In genomic region chr14:55794655-55795583, GRCh38 we compare ENCODE assay signal across 1 cellular context.
TF ChIP-seq lines count a peak whose summit lies in the region.

No MANE protein-coding gene starts in this region.

TF ChIP-seq in endothelial cell of umbilical vein, 7 proteins besides CTCF, POLR2A, EP300 and RAD21 (continued from another document):
- no peak for TF ChIP-seq POLR2AphosphoS5 (IDR thresholded peaks at IDR 0.05; ENCODE audit: insufficient read depth, low read depth, low read length)
- no peak for TF ChIP-seq MYC (IDR thresholded peaks at IDR 0.05; ENCODE audit: low read depth, low read length)
- TF ChIP-seq EZH2 (IDR thresholded peaks at IDR 0.05; ENCODE audit: borderline replicate concordance, low read depth, low read length, severe bottlenecking) = no peak
- TF ChIP-seq, protein P1, sequence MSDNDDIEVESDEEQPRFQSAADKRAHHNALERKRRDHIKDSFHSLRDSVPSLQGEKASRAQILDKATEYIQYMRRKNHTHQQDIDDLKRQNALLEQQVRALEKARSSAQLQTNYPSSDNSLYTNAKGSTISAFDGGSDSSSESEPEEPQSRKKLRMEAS (IDR thresholded peaks at IDR 0.05; ENCODE audit: insufficient read depth, insufficient read length) = no peak
